ENCODE assay signal across 8 cellular contexts in the genomic region with DNA sequence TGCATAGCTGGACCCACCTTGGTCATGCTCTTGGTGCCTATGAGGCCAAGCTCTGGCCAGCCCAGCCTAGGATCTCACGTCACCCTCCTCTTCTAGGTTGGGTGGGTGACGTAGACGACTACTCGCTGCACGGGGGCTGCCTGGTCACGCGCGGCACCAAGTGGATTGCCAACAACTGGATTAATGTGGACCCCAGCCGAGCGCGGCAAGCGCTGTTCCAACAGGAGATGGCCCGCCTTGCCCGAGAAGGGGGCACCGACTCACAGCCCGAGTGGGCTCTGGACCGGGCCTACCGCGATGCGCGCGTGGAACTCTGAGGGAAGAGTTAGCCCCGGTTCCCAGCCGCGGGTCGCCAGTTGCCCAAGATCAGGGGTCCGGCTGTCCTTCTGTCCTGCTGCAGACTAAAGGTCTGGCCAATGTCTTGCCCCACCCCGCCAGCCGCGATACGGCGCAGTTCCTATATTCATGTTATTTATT. TPM values are rescaled to one million over a fixed set of nuclear protein-coding genes. Genes with fewer than 3 reads are reported as not detected.
A peak's percentile ranks its signal among the peaks of the same experiment; 100 is the strongest.
DNase-seq lines count a peak whose midpoint lies in the region; ATAC-seq and TF ChIP-seq lines count a peak whose summit lies in the region.

No MANE protein-coding gene starts in this region.

- peaks cover 3% of the 10 kb centered on the region for H3K36me3 Mint-ChIP-seq in activated T-cell treated with anti-CD3 and anti-CD28 coated beads, Interleukin-2, amount 50 U/mL, for 4 hours (ENCODE audit: insufficient read depth)

- no peak for ATAC-seq in activated T-cell treated with anti-CD3 and anti-CD28 coated beads, Interleukin-2, amount 50 U/mL, for 4 hours

- H3K4me3 Mint-ChIP-seq in activated T-cell treated with anti-CD3 and anti-CD28 coated beads, Interleukin-2, amount 50 U/mL, for 4 hours = peak overlapping the region; percentile 98

- H3K4me1 Mint-ChIP-seq in activated T-cell treated with anti-CD3 and anti-CD28 coated beads, Interleukin-2, amount 50 U/mL, for 4 hours (ENCODE audit: low read depth) = peaks cover 19% of the 10 kb centered on the region

- no peaks in the 10 kb centered on the region for H3K9me3 Mint-ChIP-seq in activated T-cell treated with anti-CD3 and anti-CD28 coated beads, Interleukin-2, amount 50 U/mL, for 4 hours

- CTCF ChIA-PET in RWPE1 (lab: Yijun Ruan, JAX) = interaction anchor here (0.6 to 1.3 kb wide), 5 partner anchors 17 to 179 kb away, joined by 3 to 5 read pairs (median 3); a partner anchor contains a TSS

- H3K27ac ChIP-seq in RWPE1 (peak overlapping the region; percentile 97), epithelial cell of prostate (peak overlapping the region; percentile 84)

- H3K27me3 Mint-ChIP-seq in activated T-cell treated with anti-CD3 and anti-CD28 coated beads, Interleukin-2, amount 50 U/mL, for 4 hours (ENCODE audit: low read depth) = no peaks in the 10 kb centered on the region

- DNase-seq in activated T-cell treated with anti-CD3 and anti-CD28 coated beads, Interleukin-2, amount 50 U/mL, for 4 hours = no peak
- no peak for DNase-seq in activated T-cell treated with anti-CD3 and anti-CD28 coated beads, Interleukin-2, amount 50 U/mL, for 1 hour
- no peak for DNase-seq in RWPE1 (ENCODE audit: low spot score)
- DNase-seq in epithelial cell of prostate (ENCODE audit: low read depth, low spot score) = no peak
- DNase-seq in myocyte (ENCODE audit: low read depth) = peak; percentile 55
- DNase-seq in GDM1 (lab: John Stamatoyannopoulos, UW) = no peak
- no peak for DNase-seq in activated effector memory CD4-positive, alpha-beta T cell treated with anti-CD3 and anti-CD28 coated beads, Interleukin-2, amount 50 U/mL, for 16 hours
- no peak for DNase-seq in SW 1271 (lab: John Stamatoyannopoulos, UW)

- TF ChIP-seq CTCF in RWPE1 (conservative IDR thresholded peaks at IDR 0.05; ENCODE audit: low read depth) = no peak

- POLR2A ChIA-PET in RWPE1 (lab: Yijun Ruan, JAX; ENCODE audit: low non-redundant PET) = interaction anchor here (0.7 to 1.1 kb wide), 2 partner anchors 14 to 23 kb away, joined by 3 to 4 read pairs; a partner anchor contains a TSS

RNA-seq across cellular contexts. Expression of a gene that starts 0.6 kb away (rescaled TPM):
- 100 to 1,000 TPM; 147 to 163 (median 155) TPM for total RNA-seq in activated T-cell treated with anti-CD3 and anti-CD28 coated beads, Interleukin-2, amount 50 U/mL, for 4 hours
- 86.8 and 95.5 TPM in 2 replicates for total RNA-seq in myocyte
- polyA plus RNA-seq in myocyte (2012) = 115 TPM

RNA-seq across cellular contexts. Expression of a gene that starts 11.8 kb away (rescaled TPM):
- 10 to 100 TPM; 23.9 to 32.3 (median 25.4) TPM for total RNA-seq in activated T-cell treated with anti-CD3 and anti-CD28 coated beads, Interleukin-2, amount 50 U/mL, for 4 hours
- 35.8 and 42.8 TPM in 2 replicates for total RNA-seq in myocyte
- 34.9 TPM for polyA plus RNA-seq in myocyte (2012)

RNA-seq across cellular contexts. Expression of a gene that starts 15.3 kb away (rescaled TPM):
- 100 to 1,000 TPM; 138 to 155 (median 147) TPM for total RNA-seq in activated T-cell treated with anti-CD3 and anti-CD28 coated beads, Interleukin-2, amount 50 U/mL, for 4 hours
- total RNA-seq in myocyte = 136 and 185 TPM in 2 replicates
- 135 TPM for polyA plus RNA-seq in myocyte (2012)

RNA-seq across cellular contexts. Expression of a gene that starts 16.6 kb away (rescaled TPM):
- 10 to 100 TPM; 25.7 to 28.2 (median 26.3) TPM for total RNA-seq in activated T-cell treated with anti-CD3 and anti-CD28 coated beads, Interleukin-2, amount 50 U/mL, for 4 hours
- total RNA-seq in myocyte = 32.8 and 35.9 TPM in 2 replicates
- polyA plus RNA-seq in myocyte (2012) = 26.1 TPM

RNA-seq across cellular contexts. Expression of a gene that starts 22.6 kb away (rescaled TPM):
- total RNA-seq in activated T-cell treated with anti-CD3 and anti-CD28 coated beads, Interleukin-2, amount 50 U/mL, for 4 hours = 100 to 1,000 TPM; 664 to 769 (median 721) TPM
- 242 and 275 TPM in 2 replicates for total RNA-seq in myocyte
- polyA plus RNA-seq in myocyte (2012) = 180 TPM
